In the genomic region with DNA sequence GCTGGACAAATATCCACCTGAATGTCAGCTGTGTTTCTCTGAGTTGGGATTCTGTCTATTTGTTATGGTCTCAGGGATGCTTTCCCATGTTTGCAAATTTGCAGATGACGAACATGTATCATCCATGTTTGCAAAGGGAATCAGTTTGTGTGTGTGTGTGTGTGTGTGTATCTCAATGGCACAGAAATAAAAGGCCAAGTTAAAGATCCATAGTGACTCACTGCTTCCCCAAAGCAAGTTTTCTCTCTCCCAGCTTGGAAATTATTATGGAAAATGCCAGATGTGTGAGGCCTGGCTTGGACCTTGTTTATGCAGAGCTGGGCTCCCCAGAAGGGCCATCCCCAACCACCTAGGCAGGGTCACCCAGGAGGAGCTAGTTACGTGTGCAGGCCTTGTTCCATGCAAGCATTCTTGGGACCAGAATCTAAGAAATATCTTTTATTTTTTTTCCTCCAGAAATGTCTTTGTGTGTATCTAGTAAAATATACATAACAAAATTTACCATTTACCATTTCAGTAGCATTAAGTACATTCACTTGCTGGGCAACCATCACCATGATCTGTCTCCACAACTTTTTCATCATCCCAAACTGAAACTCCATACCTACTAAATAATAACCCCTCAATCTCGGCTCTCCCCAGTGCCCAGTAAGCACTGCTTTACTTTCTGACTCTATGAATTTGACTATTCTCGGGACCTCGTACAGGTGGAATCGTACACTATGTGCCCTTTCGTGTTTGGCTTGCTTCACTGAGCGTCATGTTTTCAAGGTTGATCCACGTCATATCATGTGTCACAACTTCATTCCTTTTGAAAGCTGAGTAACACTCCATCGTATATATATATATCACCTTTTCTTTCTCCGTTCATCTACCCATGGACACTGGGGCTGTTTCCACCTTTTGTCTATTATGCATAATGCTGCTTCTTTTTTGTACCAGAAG, we compare ENCODE assay signal across 1 cellular context.
TF ChIP-seq lines count a peak whose summit lies in the region.

No MANE protein-coding gene starts in this region.

TF ChIP-seq in SK-N-SH treated with all-trans-retinoic acid at 6 μM for 48 hours, 23 proteins besides CTCF, POLR2A, EP300 and RAD21 (continued from another document):
- TF ChIP-seq ARNTL (CRISPR knock-in tag; IDR thresholded peaks at IDR 0.05; ENCODE audit: borderline replicate concordance, low read depth) (no peak), ESRRG (CRISPR knock-in tag; IDR thresholded peaks at IDR 0.05) (no peak)
- TF ChIP-seq, protein P1, sequence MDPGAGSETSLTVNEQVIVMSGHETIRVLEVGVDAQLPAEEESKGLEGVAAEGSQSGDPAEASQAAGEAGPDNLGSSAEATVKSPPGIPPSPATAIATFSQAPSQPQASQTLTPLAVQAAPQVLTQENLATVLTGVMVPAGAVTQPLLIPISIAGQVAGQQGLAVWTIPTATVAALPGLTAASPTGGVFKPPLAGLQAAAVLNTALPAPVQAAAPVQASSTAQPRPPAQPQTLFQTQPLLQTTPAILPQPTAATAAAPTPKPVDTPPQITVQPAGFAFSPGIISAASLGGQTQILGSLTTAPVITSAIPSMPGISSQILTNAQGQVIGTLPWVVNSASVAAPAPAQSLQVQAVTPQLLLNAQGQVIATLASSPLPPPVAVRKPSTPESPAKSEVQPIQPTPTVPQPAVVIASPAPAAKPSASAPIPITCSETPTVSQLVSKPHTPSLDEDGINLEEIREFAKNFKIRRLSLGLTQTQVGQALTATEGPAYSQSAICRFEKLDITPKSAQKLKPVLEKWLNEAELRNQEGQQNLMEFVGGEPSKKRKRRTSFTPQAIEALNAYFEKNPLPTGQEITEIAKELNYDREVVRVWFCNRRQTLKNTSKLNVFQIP (CRISPR knock-in tag; IDR thresholded peaks at IDR 0.05; ENCODE audit: borderline replicate concordance, low read depth) = no peak
